Comparison of ENCODE assay signal across 1 cellular context in genomic region chr4:993111-994029, GRCh38.
A peak's percentile ranks its signal among the peaks of the same experiment; 100 is the strongest.
TF ChIP-seq lines count a peak whose summit lies in the region.

TSS of gene SLC26A1 (minus strand) at chr4:993404. CDS start at chr4:991703, 1,701 bp downstream.

TF ChIP-seq in K562, 482 proteins besides CTCF, POLR2A, EP300 and RAD21 (continued from another document and continues in another):
- TF ChIP-seq UBTF (IDR thresholded peaks at IDR 0.05; ENCODE audit: borderline replicate concordance in 1 of 2, low read depth in 2 of 2, low read length in 2 of 2) (peak in 1 of 2 experiments; percentile 49; a peak in 1 of 4 replicates), HDAC2 (IDR thresholded peaks at IDR 0.05) (no peak), HMBOX1 (IDR thresholded peaks at IDR 0.05) (peak; percentile 8; the same call in 1 of the 2 replicates), RBBP5 (IDR thresholded peaks at IDR 0.05; ENCODE audit: borderline replicate concordance, insufficient read depth, low read length, poor library complexity, severe bottlenecking) (peak; percentile 28), MEF2A (IDR thresholded peaks at IDR 0.05; ENCODE audit: control insufficient read depth, low read depth, low read length) (no peak), ELK1 (CRISPR knock-in tag; IDR thresholded peaks at IDR 0.05) (no peak), NFXL1 (CRISPR knock-in tag; IDR thresholded peaks at IDR 0.05) (no peak), ZNF449 (CRISPR knock-in tag; IDR thresholded peaks at IDR 0.05) (no peak), CHD7 (IDR thresholded peaks at IDR 0.05; ENCODE audit: low read depth, low read length) (no peak), RBM34 (IDR thresholded peaks at IDR 0.05; ENCODE audit: borderline replicate concordance, insufficient read depth, low read length) (no peak), TEAD4 (IDR thresholded peaks at IDR 0.05; ENCODE audit: low read length) (no peak), TEAD4 (CRISPR knock-in tag; IDR thresholded peaks at IDR 0.05; ENCODE audit: borderline replicate concordance) (no peak), DMBX1 (CRISPR knock-in tag; IDR thresholded peaks at IDR 0.05; ENCODE audit: borderline replicate concordance) (0 out of 2 replicates have a peak, but pooled peaks have one; percentile 37), ARID3A (IDR thresholded peaks at IDR 0.05; ENCODE audit: borderline replicate concordance, low read depth, low read length) (no peak), ZNF431 (CRISPR knock-in tag; IDR thresholded peaks at IDR 0.05) (no peak), ZNF655 (CRISPR knock-in tag; IDR thresholded peaks at IDR 0.05) (no peak), RFX7 (CRISPR knock-in tag; IDR thresholded peaks at IDR 0.05) (no peak), LCOR (CRISPR knock-in tag; IDR thresholded peaks at IDR 0.05) (no peak), HEY1 (CRISPR knock-in tag; IDR thresholded peaks at IDR 0.05; ENCODE audit: borderline replicate concordance) (no peak), TAF9B (IDR thresholded peaks at IDR 0.05; ENCODE audit: partially characterized antibody) (no peak), ETS1 (conservative IDR thresholded peaks at IDR 0.05; ENCODE audit: control insufficient read depth, low read depth, low read length) (no peak), POLR2H (tag; IDR thresholded peaks at IDR 0.05; ENCODE audit: low read depth) (no peak), ZNF707 (CRISPR knock-in tag; conservative IDR thresholded peaks at IDR 0.05) (no peak), SAFB2 (IDR thresholded peaks at IDR 0.05; ENCODE audit: borderline replicate concordance, low read depth, low read length, severe bottlenecking) (no peak), TFAP4 (CRISPR knock-in tag; IDR thresholded peaks at IDR 0.05; ENCODE audit: borderline replicate concordance) (peak; percentile 24; the same call in 1 of the 2 replicates), ZBTB9 (CRISPR knock-in tag; IDR thresholded peaks at IDR 0.05) (peak; percentile 76; the same call in 1 of the 2 replicates), SMARCC2 (IDR thresholded peaks at IDR 0.05; ENCODE audit: low read depth) (no peak), ZFX (CRISPR knock-in tag; IDR thresholded peaks at IDR 0.05) (peak; percentile 75), HSF4 (CRISPR knock-in tag; IDR thresholded peaks at IDR 0.05; ENCODE audit: borderline replicate concordance) (no peak), HMGN3 (IDR thresholded peaks at IDR 0.05; ENCODE audit: borderline replicate concordance, extremely low read depth, insufficient read length, low read depth, low read length) (peak; percentile 43)
